In the genomic region with DNA sequence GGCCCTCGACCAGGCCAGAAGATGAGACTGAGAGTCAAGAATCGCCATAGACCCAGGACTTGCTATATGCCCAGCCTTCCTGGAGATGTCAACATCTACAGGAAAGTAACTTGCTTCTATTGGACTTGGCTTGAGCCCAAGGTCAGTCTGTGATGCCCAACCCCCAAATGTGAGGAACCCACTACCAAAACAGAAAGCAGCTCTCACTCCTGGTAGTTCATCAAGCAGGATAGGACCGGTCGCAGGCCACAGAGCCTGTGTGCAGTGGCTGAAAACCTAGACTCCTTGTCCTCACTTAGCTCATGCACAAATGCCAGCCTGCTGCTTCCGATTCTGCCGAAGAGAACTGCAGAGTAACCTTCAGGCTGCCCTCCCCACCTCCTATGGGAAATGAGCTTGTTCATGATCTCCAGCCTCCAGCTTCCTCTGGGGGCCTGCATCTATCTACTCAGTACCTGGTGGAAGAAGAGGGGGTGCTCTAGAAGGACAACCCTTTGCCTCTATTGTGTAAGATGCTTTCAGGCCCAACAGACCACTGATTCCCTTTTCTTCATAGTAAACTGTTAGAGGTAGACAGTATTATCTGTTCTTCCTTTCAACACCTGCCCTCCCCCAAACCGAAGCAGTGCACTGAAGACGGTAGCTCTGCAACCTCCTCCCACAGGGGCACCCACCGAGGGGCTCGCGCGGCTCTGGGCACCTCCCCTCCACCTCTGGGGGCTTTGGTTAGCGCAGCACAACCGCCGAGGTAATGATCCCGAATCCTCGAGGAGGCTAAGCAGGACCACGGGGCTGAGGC, we compare ENCODE assay signal across 1 cellular context.
TF ChIP-seq lines count a peak whose summit lies in the region.

No MANE protein-coding gene starts in this region.

TF ChIP-seq in endothelial cell of umbilical vein, 7 proteins besides CTCF, POLR2A, EP300 and RAD21:
- TF ChIP-seq GATA2 (IDR thresholded peaks at IDR 0.05; ENCODE audit: insufficient read depth, insufficient read length, low read depth, low read length): no peak
- no peak for TF ChIP-seq EZH2 (IDR thresholded peaks at IDR 0.05; ENCODE audit: borderline replicate concordance, low read depth, low read length, severe bottlenecking)
- TF ChIP-seq JUN (IDR thresholded peaks at IDR 0.05; ENCODE audit: borderline replicate concordance, insufficient read depth, insufficient read length, low read depth): no peak
- no peak for TF ChIP-seq MYC (IDR thresholded peaks at IDR 0.05; ENCODE audit: low read depth, low read length)
- no peak for TF ChIP-seq FOS (IDR thresholded peaks at IDR 0.05; ENCODE audit: borderline replicate concordance, insufficient read depth, low read length)
- TF ChIP-seq, protein P1, sequence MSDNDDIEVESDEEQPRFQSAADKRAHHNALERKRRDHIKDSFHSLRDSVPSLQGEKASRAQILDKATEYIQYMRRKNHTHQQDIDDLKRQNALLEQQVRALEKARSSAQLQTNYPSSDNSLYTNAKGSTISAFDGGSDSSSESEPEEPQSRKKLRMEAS (IDR thresholded peaks at IDR 0.05; ENCODE audit: insufficient read depth, insufficient read length): no peak
